1 cellular context compared by ENCODE assay signal in genomic region chr14:32167907-32168306, GRCh38.
TF ChIP-seq lines count a peak whose summit lies in the region.

No MANE protein-coding gene starts in this region.

TF ChIP-seq in GM23338, 12 proteins besides CTCF, POLR2A, EP300 and RAD21 (continued from another document):
- no peak for TF ChIP-seq ZNF462 (CRISPR knock-in tag; IDR thresholded peaks at IDR 0.05)
